ENCODE assay signal across 24 cellular contexts in genomic region chr3:151117044-151117443, GRCh38.
"Had no signal": no experiment of that assay in that cellular context is flagged by ENCODE, and none has a peak within 500 bp of the region (broad histone marks: within the 10 kb centered on the region; RNA-seq: fewer than 3 reads in every experiment).

No MANE protein-coding gene starts in this region.

- H3K4me1 Mint-ChIP-seq: activated CD8-positive, alpha-beta memory T cell treated with anti-CD3 and anti-CD28 coated beads, Interleukin-2, amount 10 ng/mL, durations not matched to agents 7 days and 5 days; activated naive CD4-positive, alpha-beta T cell treated with anti-CD3 and anti-CD28 coated beads, Interleukin-2, amount 50 U/mL, for 24 hours; naive B cell; stimulated activated effector memory CD8-positive, alpha-beta T cell treated with anti-CD3 and anti-CD28 coated beads, Interleukin-12 subunit alpha, Interleukin-12 subunit beta, amount 100 ng/mL, for 72 hours had no signal

- H3K27ac ChIP-seq: body of pancreas, cardiac muscle cell, esophagus muscularis mucosa, left lung, stomach, suprapubic skin, tibial nerve had no signal

- ATAC-seq: activated CD8-positive, alpha-beta memory T cell treated with anti-CD3 and anti-CD28 coated beads, Interleukin-2, amount 10 ng/mL, durations not matched to agents 7 days and 5 days; activated CD8-positive, alpha-beta T cell treated with anti-CD3 and anti-CD28 coated beads for 36 hours; body of pancreas; left lung; sciatic nerve; stimulated activated effector memory CD8-positive, alpha-beta T cell treated with anti-CD3 and anti-CD28 coated beads, Interleukin-12 subunit alpha, Interleukin-12 subunit beta, amount 100 ng/mL, for 72 hours had no signal

- H3K27ac Mint-ChIP-seq: activated CD8-positive, alpha-beta memory T cell treated with anti-CD3 and anti-CD28 coated beads, Interleukin-2, amount 10 ng/mL, durations not matched to agents 7 days and 5 days; activated CD8-positive, alpha-beta T cell treated with anti-CD3 and anti-CD28 coated beads for 36 hours; activated naive CD4-positive, alpha-beta T cell treated with anti-CD3 and anti-CD28 coated beads, Interleukin-2, amount 50 U/mL, for 24 hours; dendritic cell treated with granulocyte-macrophage colony-stimulating factor and Interleukin-4, amounts not matched to agents 40 ng/mL and 50 ng/mL, for 4 days; stimulated activated effector memory CD8-positive, alpha-beta T cell treated with anti-CD3 and anti-CD28 coated beads, Interleukin-12 subunit alpha, Interleukin-12 subunit beta, amount 100 ng/mL, for 72 hours had no signal

- H3K4me3 Mint-ChIP-seq: activated CD8-positive, alpha-beta memory T cell treated with anti-CD3 and anti-CD28 coated beads, Interleukin-2, amount 10 ng/mL, durations not matched to agents 7 days and 5 days; activated CD8-positive, alpha-beta T cell treated with anti-CD3 and anti-CD28 coated beads for 36 hours; activated naive CD4-positive, alpha-beta T cell treated with anti-CD3 and anti-CD28 coated beads, Interleukin-2, amount 50 U/mL, for 24 hours; dendritic cell treated with granulocyte-macrophage colony-stimulating factor and Interleukin-4, amounts not matched to agents 40 ng/mL and 50 ng/mL, for 4 days; naive B cell; stimulated activated effector memory CD8-positive, alpha-beta T cell treated with anti-CD3 and anti-CD28 coated beads, Interleukin-12 subunit alpha, Interleukin-12 subunit beta, amount 100 ng/mL, for 72 hours had no signal

- DNase-seq: activated CD4-positive, alpha-beta T cell treated with anti-CD3 and anti-CD28 coated beads for 4 hours; activated CD4-positive, CD25-positive, alpha-beta regulatory T cell; activated CD8-positive, alpha-beta memory T cell treated with anti-CD3 and anti-CD28 coated beads, Interleukin-2, amount 10 ng/mL, durations not matched to agents 7 days and 5 days; activated CD8-positive, alpha-beta T cell treated with anti-CD3 and anti-CD28 coated beads for 36 hours; activated gamma-delta T cell treated with Interleukin-2 at 50 U/mL for 16 hours; anterior cingulate cortex; body of pancreas; effector CD4-positive, alpha-beta T cell; hippocampal formation; kidney glomerular epithelial cell; left lung; naive B cell; small intestine; stimulated activated CD4-positive, alpha-beta T cell treated with anti-CD3 and anti-CD28 coated beads, Interleukin-2, amount 100 ng/mL, for 24 hours; stomach had no signal

- H3K4me3 ChIP-seq: body of pancreas, cardiac muscle cell, esophagus muscularis mucosa, left lung, lung, stomach, suprapubic skin, tibial nerve had no signal

- H3K9me3 Mint-ChIP-seq: activated CD8-positive, alpha-beta T cell treated with anti-CD3 and anti-CD28 coated beads for 36 hours; activated naive CD4-positive, alpha-beta T cell treated with anti-CD3 and anti-CD28 coated beads, Interleukin-2, amount 50 U/mL, for 24 hours; dendritic cell treated with granulocyte-macrophage colony-stimulating factor and Interleukin-4, amounts not matched to agents 40 ng/mL and 50 ng/mL, for 4 days; naive B cell; stimulated activated effector memory CD8-positive, alpha-beta T cell treated with anti-CD3 and anti-CD28 coated beads, Interleukin-12 subunit alpha, Interleukin-12 subunit beta, amount 100 ng/mL, for 72 hours had no signal

- H3K36me3 Mint-ChIP-seq: activated CD8-positive, alpha-beta memory T cell treated with anti-CD3 and anti-CD28 coated beads, Interleukin-2, amount 10 ng/mL, durations not matched to agents 7 days and 5 days; activated naive CD4-positive, alpha-beta T cell treated with anti-CD3 and anti-CD28 coated beads, Interleukin-2, amount 50 U/mL, for 24 hours; naive B cell; stimulated activated effector memory CD8-positive, alpha-beta T cell treated with anti-CD3 and anti-CD28 coated beads, Interleukin-12 subunit alpha, Interleukin-12 subunit beta, amount 100 ng/mL, for 72 hours had no signal

- H3K36me3 ChIP-seq: cardiac muscle cell, esophagus muscularis mucosa, left lung, stomach, suprapubic skin, tibial nerve had no signal

- H3K9me3 ChIP-seq: body of pancreas, esophagus muscularis mucosa, left lung, stomach, suprapubic skin, tibial nerve had no signal

- H3K27me3 Mint-ChIP-seq: dendritic cell treated with granulocyte-macrophage colony-stimulating factor and Interleukin-4, amounts not matched to agents 40 ng/mL and 50 ng/mL, for 4 days; naive B cell had no signal

- H3K4me1 ChIP-seq: body of pancreas, esophagus muscularis mucosa, left lung, stomach, suprapubic skin, tibial nerve had no signal
